In genomic region chr3:2940062-2940461, GRCh38 we compare ENCODE assay signal across 19 cellular contexts.
"Had no signal": no experiment of that assay in that cellular context is flagged by ENCODE, and none has a peak within 500 bp of the region (broad histone marks: within the 10 kb centered on the region; RNA-seq: fewer than 3 reads in every experiment).

No MANE protein-coding gene starts in this region.

- H3K4me3 ChIP-seq: adrenal gland, dorsolateral prefrontal cortex, sigmoid colon, spleen had no signal

- H3K4me1 ChIP-seq: adrenal gland, sigmoid colon, spleen had no signal

- H3K27ac Mint-ChIP-seq: activated naive CD4-positive, alpha-beta T cell treated with anti-CD3 and anti-CD28 coated beads, Interleukin-2, amount 10 ng/mL, durations not matched to agents 7 days and 5 days; endodermal cell; memory B cell; naive thymus-derived CD8-positive, alpha-beta T cell; stimulated activated naive CD8-positive, alpha-beta T cell treated with anti-CD3 and anti-CD28 coated beads, Interleukin-15, amount 100 ng/mL, for 72 hours; type B pancreatic cell had no signal

- H3K9ac ChIP-seq: parathyroid adenoma had no signal

- DNase-seq: activated CD4-positive, alpha-beta T cell treated with anti-CD3 and anti-CD28 coated beads, Interleukin-2, amount 50 U/mL, for 48 hours; activated naive CD4-positive, alpha-beta T cell treated with anti-CD3 and anti-CD28 coated beads, Interleukin-2, amount 10 ng/mL, durations not matched to agents 7 days and 5 days; activated T-cell treated with anti-CD3 and anti-CD28 coated beads, Interleukin-2, amount 50 U/mL, for 1 hour; adrenal gland; dorsolateral prefrontal cortex; endodermal cell; head of caudate nucleus; kidney glomerular epithelial cell; left ventricle myocardium superior; naive thymus-derived CD8-positive, alpha-beta T cell; sigmoid colon; spleen; stimulated activated naive CD8-positive, alpha-beta T cell treated with anti-CD3 and anti-CD28 coated beads, Interleukin-15, amount 100 ng/mL, for 72 hours had no signal

- FAIRE-seq: frontal cortex had no signal

- H3K9me3 ChIP-seq: adrenal gland, neutrophil, sigmoid colon, spleen had no signal

- H3K79me2 ChIP-seq: parathyroid adenoma had no signal

- H3K36me3 ChIP-seq: adrenal gland, neutrophil, sigmoid colon, spleen had no signal

- H2AFZ ChIP-seq: parathyroid adenoma had no signal

- H3K27ac ChIP-seq: adrenal gland, dorsolateral prefrontal cortex, neutrophil, parathyroid adenoma, sigmoid colon, spleen, VCaP had no signal

- H3K36me3 Mint-ChIP-seq: activated naive CD4-positive, alpha-beta T cell treated with anti-CD3 and anti-CD28 coated beads, Interleukin-2, amount 10 ng/mL, durations not matched to agents 7 days and 5 days; memory B cell; naive thymus-derived CD8-positive, alpha-beta T cell; type B pancreatic cell had no signal

- H3K9me3 Mint-ChIP-seq: activated naive CD4-positive, alpha-beta T cell treated with anti-CD3 and anti-CD28 coated beads, Interleukin-2, amount 10 ng/mL, durations not matched to agents 7 days and 5 days; endodermal cell; memory B cell; naive thymus-derived CD8-positive, alpha-beta T cell; stimulated activated naive CD8-positive, alpha-beta T cell treated with anti-CD3 and anti-CD28 coated beads, Interleukin-15, amount 100 ng/mL, for 72 hours; type B pancreatic cell had no signal

- ATAC-seq: left ventricle myocardium superior; naive thymus-derived CD8-positive, alpha-beta T cell; stimulated activated naive CD8-positive, alpha-beta T cell treated with anti-CD3 and anti-CD28 coated beads, Interleukin-15, amount 100 ng/mL, for 72 hours had no signal

- H3K27me3 ChIP-seq: adrenal gland, dorsolateral prefrontal cortex, neutrophil, sigmoid colon had no signal
